24 cellular contexts compared by ENCODE assay signal in the genomic region with DNA sequence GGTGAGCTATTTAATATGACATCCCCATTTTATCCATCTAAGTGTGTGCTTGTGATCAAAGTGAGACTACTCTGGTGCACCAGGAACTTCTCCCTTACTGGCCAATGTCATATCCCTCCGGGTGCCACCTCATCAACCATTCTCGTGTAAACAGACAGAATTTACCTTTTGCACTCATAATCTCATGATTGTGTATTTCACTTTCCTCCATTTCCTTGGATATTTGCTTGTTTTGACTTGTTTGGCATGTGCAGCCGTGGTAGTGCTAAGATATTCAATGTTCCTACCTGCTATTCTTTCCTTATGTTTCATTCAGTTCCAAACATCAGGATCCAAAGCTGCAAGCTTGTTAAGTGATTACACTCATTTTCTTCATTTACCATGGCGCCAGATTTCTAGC.
"Had no signal": no experiment of that assay in that cellular context is flagged by ENCODE, and none has a peak within 500 bp of the region (broad histone marks: within the 10 kb centered on the region; RNA-seq: fewer than 3 reads in every experiment).

No MANE protein-coding gene starts in this region.

- H3K36me3 ChIP-seq: esophagus muscularis mucosa, gastrocnemius medialis, left lung, lower lobe of right lung had no signal

- H3K4me1 ChIP-seq: gastrocnemius medialis, left lung, lower lobe of right lung had no signal

- DNase-seq: dermis blood vessel endothelial cell; dorsolateral prefrontal cortex; effector CD4-positive, alpha-beta T cell; effector memory CD4-positive, alpha-beta T cell; foreskin melanocyte; gastrocnemius medialis; glutamatergic neuron; head of caudate nucleus; hypothalamus; immature natural killer cell; islet precursor cell; left cardiac atrium; left lung; left ventricle myocardium superior; lower lobe of right lung; mesendoderm; midbrain; naive thymus-derived CD4-positive, alpha-beta T cell had no signal

- H3K9me3 ChIP-seq: esophagus muscularis mucosa, gastrocnemius medialis, lower lobe of right lung had no signal

- H3K4me1 Mint-ChIP-seq: immature natural killer cell; memory B cell; naive thymus-derived CD4-positive, alpha-beta T cell had no signal

- H3K4me2 ChIP-seq: hepatocyte had no signal

- H3K79me2 ChIP-seq: hepatocyte had no signal

- H3K27me3 ChIP-seq: esophagus muscularis mucosa, gastrocnemius medialis, hepatocyte, left lung had no signal

- H3K4me3 Mint-ChIP-seq: immature natural killer cell; memory B cell; naive thymus-derived CD4-positive, alpha-beta T cell had no signal

- FAIRE-seq: colon, endothelial cell of umbilical vein had no signal

- H3K27ac Mint-ChIP-seq: immature natural killer cell; memory B cell; naive thymus-derived CD4-positive, alpha-beta T cell had no signal

- H3K36me3 Mint-ChIP-seq: immature natural killer cell; memory B cell; naive thymus-derived CD4-positive, alpha-beta T cell had no signal

- H3K4me3 ChIP-seq: coronary artery, dorsolateral prefrontal cortex, esophagus muscularis mucosa, gastrocnemius medialis, hepatocyte, left lung, lower lobe of right lung had no signal

- H2AFZ ChIP-seq: hepatocyte had no signal

- H3K27ac ChIP-seq: coronary artery, dorsolateral prefrontal cortex, esophagus muscularis mucosa, gastrocnemius medialis, hepatocyte, left lung, lower lobe of right lung had no signal

- ATAC-seq: gastrocnemius medialis; left cardiac atrium; left lung; left ventricle myocardium superior; lower lobe of right lung; naive thymus-derived CD4-positive, alpha-beta T cell had no signal
